In the genomic region with DNA sequence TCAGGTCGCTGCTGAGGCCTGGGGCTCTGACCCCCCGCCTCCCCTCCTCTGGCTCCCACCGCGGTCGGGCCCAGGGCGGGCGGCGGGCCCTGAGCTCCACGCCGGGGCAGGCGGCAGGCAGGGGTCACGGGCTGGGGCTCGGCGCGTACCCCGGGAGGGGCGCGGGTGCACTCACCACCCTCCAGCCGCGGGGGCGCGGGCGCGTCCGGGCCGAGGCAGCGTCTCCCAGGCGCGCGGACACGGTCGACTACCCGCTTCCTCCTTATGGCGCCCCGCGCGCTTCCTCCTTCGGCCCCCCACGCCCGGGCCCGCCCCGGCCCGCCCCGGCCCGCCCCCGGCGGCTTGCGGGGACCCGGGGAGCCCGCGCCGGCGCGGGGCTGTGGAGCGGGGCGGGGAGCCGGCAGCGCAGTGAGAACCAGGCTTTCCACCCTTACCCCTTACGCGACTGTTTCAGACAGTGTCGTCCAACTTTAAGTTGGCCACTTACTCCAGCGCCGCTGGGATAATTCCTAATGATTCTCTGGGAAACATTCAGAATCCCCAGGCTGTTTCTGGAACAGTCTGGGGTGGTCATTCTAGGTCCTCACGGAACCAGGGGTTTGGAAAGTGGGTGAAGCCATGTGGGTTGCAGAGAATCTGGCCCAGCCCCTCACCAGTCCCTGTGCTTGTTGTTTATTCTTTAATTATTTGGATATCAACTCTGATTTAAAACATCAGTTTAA, we compare ENCODE assay signal across 8 cellular contexts. TPM values are rescaled to one million over a fixed set of nuclear protein-coding genes. Genes with fewer than 3 reads are reported as not detected.
A peak's percentile ranks its signal among the peaks of the same experiment; 100 is the strongest.
DNase-seq lines count a peak whose midpoint lies in the region; ATAC-seq and TF ChIP-seq lines count a peak whose summit lies in the region.

BID (minus strand) TSS at position 264 of the 722 bp plus-strand sequence. CDS start 24,353 bp downstream, outside the sequence.

- H3K27me3 Mint-ChIP-seq in IgD-negative memory B cell = no peaks in the 10 kb centered on the region
- no peaks in the 10 kb centered on the region for H3K27me3 Mint-ChIP-seq in activated B cell treated with CpG ODN at 0.5 μM for 24 hours
- peaks cover 2% of the 10 kb centered on the region for H3K27me3 Mint-ChIP-seq in mesothelial cell of epicardium (ENCODE audit: low read depth)

- peaks cover 1% of the 10 kb centered on the region for H3K36me3 Mint-ChIP-seq in IgD-negative memory B cell
- H3K36me3 Mint-ChIP-seq in activated B cell treated with CpG ODN at 0.5 μM for 24 hours (ENCODE audit: low read depth) = peaks cover 14% of the 10 kb centered on the region
- H3K36me3 Mint-ChIP-seq in mesothelial cell of epicardium = no peaks in the 10 kb centered on the region

- peaks cover 38 to 49% (median 43%) of the 10 kb centered on the region in 3 donors for H3K4me1 Mint-ChIP-seq in IgD-negative memory B cell
- H3K4me1 Mint-ChIP-seq in activated B cell treated with CpG ODN at 0.5 μM for 24 hours = peaks cover 82% of the 10 kb centered on the region
- peaks cover 17% of the 10 kb centered on the region for H3K4me1 Mint-ChIP-seq in mesothelial cell of epicardium

- intact Hi-C loops in A673 (cut with micrococcal nuclease; ENCODE audit: unreplicated experiment) (no loop called here), activated B cell treated with CpG ODN at 0.5 μM for 24 hours (cut with micrococcal nuclease) (no loop called here), thyroid gland (cut with DNase I) (no loop called here)

- WGBS in thyroid gland, 2 donors = 4 to 14% methylated on average over 3 to 4 of the region's 64 CpGs

- H3K27ac ChIP-seq in A673 (ENCODE audit: low read depth, low read length, poor library complexity, severe bottlenecking) (peak within 1 kb of the TSS; percentile 77), thyroid gland (peak within 1 kb of the TSS in 1 of 3 donors; percentile 33)

- H3K4me1 ChIP-seq in A673 (ENCODE audit: insufficient read depth, low read length, poor library complexity, severe bottlenecking) (peaks cover 11% of the 10 kb centered on the region), endocrine pancreas (ENCODE audit: control insufficient read depth, insufficient read depth, low read length) (no peaks in the 10 kb centered on the region), thyroid gland (peaks cover 8 to 14% of the 10 kb centered on the region in 2 donors)

- peak within 1 kb of the TSS; percentile 42 for H3K9ac ChIP-seq in endocrine pancreas (ENCODE audit: control insufficient read depth, insufficient read depth, low read length)

- H3K9me3 ChIP-seq in A673 (ENCODE audit: low read depth, low read length, poor library complexity, severe bottlenecking) (no peaks in the 10 kb centered on the region), endocrine pancreas (ENCODE audit: control insufficient read depth, low read length) (no peaks in the 10 kb centered on the region), thyroid gland (no peaks in the 10 kb centered on the region)

- H3K36me3 ChIP-seq in A673 (ENCODE audit: insufficient read depth, low read length, poor library complexity, severe bottlenecking) = no peaks in the 10 kb centered on the region
- H3K36me3 ChIP-seq in endocrine pancreas (ENCODE audit: control insufficient read depth, insufficient read depth, low read length) = no peaks in the 10 kb centered on the region
- H3K36me3 ChIP-seq in thyroid gland = no peaks in the 10 kb centered on the region

- ATAC-seq in GM18505 (IDR thresholded peaks at IDR 0.05; ENCODE audit: unreplicated experiment) = peak; percentile 36
- peak; percentile 59 for ATAC-seq in activated B cell treated with CpG ODN at 0.5 μM for 24 hours (ENCODE audit: low read depth)

- DNase-seq in A673 (ENCODE audit: low spot score) (peak; percentile 45), activated B cell treated with CpG ODN at 0.5 μM for 24 hours (peak; percentile 76), mesothelial cell of epicardium (ENCODE audit: low spot score in 2 of 2, unreplicated experiment in 2 of 2) (peak in 1 of 2 experiments; percentile 53), thyroid gland (peak; percentile 37 to 46), cerebellar nuclear complex (lab: John Stamatoyannopoulos, UW) (no peak)

- peak within 1 kb of the TSS; percentile 87 to 99 (median 96) for H3K4me3 Mint-ChIP-seq in IgD-negative memory B cell
- H3K4me3 Mint-ChIP-seq in activated B cell treated with CpG ODN at 0.5 μM for 24 hours = peak within 1 kb of the TSS; percentile 86
- H3K4me3 Mint-ChIP-seq in mesothelial cell of epicardium = peak within 1 kb of the TSS; percentile 77

- CTCF ChIA-PET in A673 (lab: Charles Lee) = no interaction called here
- CTCF ChIA-PET in activated B cell treated with CpG ODN at 0.5 μM for 24 hours (lab: Charles Lee) = interaction anchor here (1.4 to 4.5 kb wide), 3 partner anchors 11 to 216 kb away, joined by 3 to 23 read pairs (median 23); no protein-coding TSS in a partner anchor

- H3K27ac Mint-ChIP-seq in IgD-negative memory B cell = peak within 1 kb of the TSS; percentile 96 to 98 (median 97)
- H3K27ac Mint-ChIP-seq in activated B cell treated with CpG ODN at 0.5 μM for 24 hours = peak within 1 kb of the TSS; percentile 96
- peak within 1 kb of the TSS; percentile 86 for H3K27ac Mint-ChIP-seq in mesothelial cell of epicardium

- H3K27me3 ChIP-seq in A673 (replicated peaks; ENCODE audit: insufficient read depth, low read depth, low read length, poor library complexity) (no peaks in the 10 kb centered on the region), endocrine pancreas (ENCODE audit: control insufficient read depth, insufficient read depth, low read length) (no peaks in the 10 kb centered on the region), thyroid gland (no peaks in the 10 kb centered on the region)

- POLR2A ChIA-PET in A673 (lab: Charles Lee; ENCODE audit: low non-redundant PET) = interaction anchor here (0.6 kb wide), 1 partner anchor 11 kb away, joined by 5 read pairs; no protein-coding TSS in a partner anchor
- POLR2A ChIA-PET in activated B cell treated with CpG ODN at 0.5 μM for 24 hours (lab: Charles Lee) = interaction anchor here (0.6 to 11.5 kb wide), 12 partner anchors 6 to 287 kb away, joined by 3 to 581 read pairs (median 6); partner anchors contain the start of gene BCL2L13

- TF ChIP-seq CTCF in A673 (conservative IDR thresholded peaks at IDR 0.05; ENCODE audit: low read depth, low read length) (no peak), activated B cell treated with CpG ODN at 0.5 μM for 24 hours (IDR thresholded peaks at IDR 0.05) (no peak), mesothelial cell of epicardium (IDR thresholded peaks at IDR 0.05; ENCODE audit: unreplicated experiment) (no peak), thyroid gland (IDR thresholded peaks at IDR 0.05) (no peak)

- peak; percentile 40 for TF ChIP-seq POLR2A in GM18505 (IDR thresholded peaks at IDR 0.05; ENCODE audit: borderline replicate concordance, extremely low read depth, insufficient read depth, insufficient read length)
- no peak for TF ChIP-seq POLR2A in thyroid gland (IDR thresholded peaks at IDR 0.05)

- peak within 1 kb of the TSS; percentile 84 for H3K4me3 ChIP-seq in A673 (ENCODE audit: low read depth, low read length, poor library complexity, severe bottlenecking)
- H3K4me3 ChIP-seq in endocrine pancreas (ENCODE audit: control insufficient read depth, insufficient read depth, low read length) = peak within 1 kb of the TSS; percentile 20
- peak within 1 kb of the TSS in 2 of 3 donors; percentile 73 to 84 for H3K4me3 ChIP-seq in thyroid gland (replicated peaks in 1 of 3)

- H3K9me3 Mint-ChIP-seq in IgD-negative memory B cell (no peaks in the 10 kb centered on the region), activated B cell treated with CpG ODN at 0.5 μM for 24 hours (no peaks in the 10 kb centered on the region), mesothelial cell of epicardium (no peaks in the 10 kb centered on the region)

- no TSS peak for BruUV-seq in A673 (replicated peaks; lab: Mats Ljungman, UMichigan)

RNA-seq across cellular contexts. Expression of gene BID, which starts in this region (rescaled TPM):
- 72.8 and 74.6 TPM in 2 replicates for total RNA-seq in A673 (2021)
- 40.9 TPM for polyA plus RNA-seq in IgD-negative memory B cell
- 78.9 and 81.4 TPM in 2 replicates for total RNA-seq in activated B cell treated with CpG ODN at 0.5 μM for 24 hours
- total RNA-seq in mesothelial cell of epicardium = 29.9 to 33.6 TPM (median 31.7 TPM) in 3 replicates
- total RNA-seq in thyroid gland = 10 to 100 TPM in 3 of 4 donors, 1 to 10 TPM in 1; 4.6 to 18.3 (median 14.9) TPM

Comparison
In these comparisons a context has a peak if more than half of its experiments do, and no peak if none do; other contexts are left out.
1. DNase-seq: peak in A673 (single experiment), activated B cell treated with CpG ODN at 0.5 μM for 24 hours (single experiment) and thyroid gland (2 of 2); none in cerebellar nuclear complex (0 of 2).
2. H3K4me3 ChIP-seq: peak in every context shown above with its lines; median percentile 84 in A673; 78 in thyroid gland; 20 in endocrine pancreas.
3. Peak in every context shown above with its lines, with median percentiles within 50 percentile points of each other: H3K27ac Mint-ChIP-seq and H3K4me3 Mint-ChIP-seq.